Comparison of ENCODE assay signal across 21 cellular contexts in the genomic region with DNA sequence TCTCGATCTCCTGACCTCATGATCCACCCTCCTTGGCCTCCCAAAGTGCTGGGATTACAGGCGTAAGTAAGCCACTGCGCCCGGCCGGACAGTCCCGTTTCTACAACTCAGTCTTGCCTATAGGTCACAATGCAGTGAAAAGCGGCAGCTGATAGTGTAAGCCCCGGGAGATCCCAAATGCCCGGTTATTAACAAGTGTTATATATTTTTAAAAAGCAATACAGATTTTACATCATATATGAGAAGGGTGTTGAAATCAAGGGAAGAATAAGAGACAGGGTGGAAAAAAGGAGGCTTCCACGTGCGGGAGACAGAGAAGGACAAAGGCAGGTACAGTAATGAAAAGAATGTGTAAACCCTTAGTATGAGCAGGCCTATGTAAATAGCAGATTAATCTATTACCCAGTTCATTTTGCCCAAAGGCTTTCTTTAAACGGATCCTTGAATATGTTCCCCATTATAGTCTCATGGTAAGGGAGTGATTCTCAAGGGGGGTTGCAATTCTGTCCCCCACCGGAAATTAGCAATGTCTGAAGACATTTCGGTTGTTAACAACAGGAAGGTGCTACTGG.
DNase-seq lines count a peak whose midpoint lies in the region; ATAC-seq, FAIRE-seq and TF ChIP-seq lines count a peak whose summit lies in the region.
"Had no signal": no experiment of that assay in that cellular context is flagged by ENCODE, and none has a peak within 500 bp of the region (broad histone marks: within the 10 kb centered on the region; RNA-seq: fewer than 3 reads in every experiment).

No MANE protein-coding gene starts in this region.

- POLR2A ChIA-PET in HepG2 (lab: Yijun Ruan, JAX): interaction anchor here (0.7 kb wide), 1 partner anchor 36 kb away, joined by 4 read pairs; no protein-coding TSS in a partner anchor
- POLR2A ChIA-PET in PC-3 (lab: Charles Lee; ENCODE audit: unreplicated experiment): no interaction called here

- H3K9me3 ChIP-seq in HepG2 (ENCODE audit: low read length): no peaks in the 10 kb centered on the region
- H3K9me3 ChIP-seq in right lobe of liver: no peaks in the 10 kb centered on the region
- no peaks in the 10 kb centered on the region for H3K9me3 ChIP-seq in PC-3 (ENCODE audit: low read length)
- H3K9me3 ChIP-seq in astrocyte (ENCODE audit: insufficient read depth, low read depth, low read length): no peaks in the 10 kb centered on the region
- no peaks in the 10 kb centered on the region for H3K9me3 ChIP-seq in osteoblast (ENCODE audit: low read depth, low read length)

- no peaks in the 10 kb centered on the region for H4K20me1 ChIP-seq in HepG2 (ENCODE audit: insufficient read depth, low read length)
- H4K20me1 ChIP-seq in PC-3 (ENCODE audit: low read length): no peaks in the 10 kb centered on the region
- H4K20me1 ChIP-seq in astrocyte (ENCODE audit: insufficient read depth, low read length): peaks cover 4% of the 10 kb centered on the region
- H4K20me1 ChIP-seq in osteoblast (ENCODE audit: insufficient read depth, low read length): no peaks in the 10 kb centered on the region

- CTCF ChIA-PET in HepG2 (lab: Yijun Ruan, JAX; ENCODE audit: low intra/inter-chr PET ratio, low total read pairs) (no interaction called here), PC-3 (lab: Charles Lee) (no interaction called here)

- no peak overlapping the region for H3K4me3 Mint-ChIP-seq in astrocyte (ENCODE audit: unreplicated experiment)
- H3K4me3 Mint-ChIP-seq: B cell; CD14-positive monocyte; T-cell; T-helper 2 cell treated with Interferon-gamma antibody and Interleukin-4, amounts not matched to agents 5 μg/mL and 100 μg/mL, for 36 hours had no signal

- 0 out of 2 replicates have a peak overlapping the region, but pooled peaks have one; percentile 18 for H3K4me2 ChIP-seq in HepG2 (ENCODE audit: low read depth, low read length)
- peak overlapping the region; percentile 66 for H3K4me2 ChIP-seq in PC-3 (ENCODE audit: low read length)
- no peak overlapping the region for H3K4me2 ChIP-seq in astrocyte (ENCODE audit: low read length)
- H3K4me2 ChIP-seq in osteoblast (ENCODE audit: insufficient read depth, low read length): no peak overlapping the region

- H3K4me1 ChIP-seq in HepG2 (ENCODE audit: insufficient read depth, low read length) (no peaks in the 10 kb centered on the region), right lobe of liver (no peaks in the 10 kb centered on the region), PC-3 (ENCODE audit: insufficient read depth, low read length) (peaks cover 15% of the 10 kb centered on the region), astrocyte (ENCODE audit: insufficient read depth, low read length) (no peaks in the 10 kb centered on the region), osteoblast (ENCODE audit: insufficient read depth, low read length) (peaks cover 16% of the 10 kb centered on the region)

- H3K27me3 ChIP-seq in HepG2 (ENCODE audit: control insufficient read depth in 1 of 2, insufficient read depth in 2 of 2, low read length in 2 of 2): no peaks in the 10 kb centered on the region
- H3K27me3 ChIP-seq in right lobe of liver: no peaks in the 10 kb centered on the region
- H3K27me3 ChIP-seq in PC-3 (ENCODE audit: low read length): no peaks in the 10 kb centered on the region
- no peaks in the 10 kb centered on the region for H3K27me3 ChIP-seq in astrocyte (ENCODE audit: insufficient read depth, low read length)
- H3K27me3 ChIP-seq in osteoblast (ENCODE audit: insufficient read depth, low read length): no peaks in the 10 kb centered on the region

- intact Hi-C loops in HepG2 (cut with micrococcal nuclease; ENCODE audit: unreplicated experiment) (no loop called here), right lobe of liver (cut with DNase I) (no loop called here), PC-3 (cut with micrococcal nuclease) (loop anchor here (2.0 kb wide), 1 partner anchor 35 kb away; no protein-coding TSS in a partner anchor)

- no peaks in the 10 kb centered on the region for H3F3A ChIP-seq in PC-3 (ENCODE audit: low read length, unreplicated experiment)

- TF ChIP-seq POLR2A in HepG2 (IDR thresholded peaks at IDR 0.05; ENCODE audit: insufficient read depth in 1 of 2, low read depth in 2 of 2, low read length in 2 of 2): no peak
- no peak for TF ChIP-seq POLR2A in right lobe of liver (IDR thresholded peaks at IDR 0.05)

- H3K9me2 ChIP-seq in PC-3 (replicated peaks; ENCODE audit: low read length): no peaks in the 10 kb centered on the region

- no peaks in the 10 kb centered on the region for H3K27me3 Mint-ChIP-seq in astrocyte (ENCODE audit: low read depth, unreplicated experiment)
- H3K27me3 Mint-ChIP-seq: B cell, T-cell had no signal

- TF ChIP-seq EP300 in HepG2 (IDR thresholded peaks at IDR 0.05; ENCODE audit: low read depth in 2 of 2, low read length in 2 of 2) (no peak), HepG2 (CRISPR knock-in tag; IDR thresholded peaks at IDR 0.05; ENCODE audit: borderline replicate concordance) (no peak)

- no peaks in the 10 kb centered on the region for H3K79me2 ChIP-seq in HepG2 (ENCODE audit: insufficient read depth, low read length)
- no peaks in the 10 kb centered on the region for H3K79me2 ChIP-seq in PC-3 (ENCODE audit: low read length)
- peaks cover 3% of the 10 kb centered on the region for H3K79me2 ChIP-seq in astrocyte (ENCODE audit: insufficient read depth, low read length)
- H3K79me2 ChIP-seq in osteoblast (ENCODE audit: insufficient read depth, low read length): peaks cover 5% of the 10 kb centered on the region

- ATAC-seq in HepG2: peak; percentile 66
- no peak for ATAC-seq in right lobe of liver
- peak; percentile 91 for ATAC-seq in PC-3
- ATAC-seq in HG02642 (IDR thresholded peaks at IDR 0.05; ENCODE audit: poor library complexity, unreplicated experiment): no peak
- ATAC-seq: GM12878, Right ventricle myocardium inferior, T-cell had no signal

- H3K9me3 Mint-ChIP-seq in astrocyte (ENCODE audit: unreplicated experiment): no peaks in the 10 kb centered on the region
- H3K9me3 Mint-ChIP-seq: T-helper 2 cell treated with Interferon-gamma antibody and Interleukin-4, amounts not matched to agents 5 μg/mL and 100 μg/mL, for 36 hours had no signal

- H3K4me3 ChIP-seq in HepG2 (replicated peaks in 1 of 3; ENCODE audit: insufficient read depth in 1 of 3, low read depth in 2 of 3, low read length in 3 of 3): no peak overlapping the region
- H3K4me3 ChIP-seq in right lobe of liver: no peak overlapping the region
- H3K4me3 ChIP-seq in PC-3 (ENCODE audit: low read length): peak overlapping the region; percentile 33; the same call in 1 of the 2 replicates
- H3K4me3 ChIP-seq in astrocyte (ENCODE audit: insufficient read depth, low read depth, low read length): no peak overlapping the region
- H3K4me3 ChIP-seq in osteoblast (ENCODE audit: insufficient read depth, low read length): no peak overlapping the region
- H3K4me3 ChIP-seq: GM12878 had no signal

- peaks cover 5% of the 10 kb centered on the region for H3K4me1 Mint-ChIP-seq in astrocyte (ENCODE audit: low read depth, unreplicated experiment)
- H3K4me1 Mint-ChIP-seq: B cell, CD14-positive monocyte, T-cell had no signal

- WGBS in HepG2 (ENCODE audit: low lambda C conversion rate): 2% methylated on average over 14 of the region's 14 CpGs
- 63% methylated on average over 14 of the region's 14 CpGs for WGBS in right lobe of liver (ENCODE audit: insufficient coverage, low coverage, low lambda C conversion rate, missing lambda C conversion rate)

- H3K27ac ChIP-seq in HepG2 (ENCODE audit: extremely low read length, insufficient read depth, low read length) (no peak overlapping the region), right lobe of liver (no peak overlapping the region), PC-3 (ENCODE audit: low read length) (peak overlapping the region; percentile 39), astrocyte (ENCODE audit: low read depth, low read length) (no peak overlapping the region), osteoblast (ENCODE audit: low read depth, low read length) (no peak overlapping the region)

- no peak for TF ChIP-seq RAD21 in HepG2 (CRISPR knock-in tag; IDR thresholded peaks at IDR 0.05)

- H2AFZ ChIP-seq in HepG2 (ENCODE audit: low read length) (no peak overlapping the region), PC-3 (ENCODE audit: low read length) (peak overlapping the region; percentile 79), astrocyte (ENCODE audit: low read depth, low read length) (no peak overlapping the region), osteoblast (ENCODE audit: low read length) (no peak overlapping the region)

- DNase-seq in HepG2 (ENCODE audit: low spot score) (peak; percentile 2), right lobe of liver (no peak), PC-3 (peak; percentile 58), astrocyte (ENCODE audit: low read depth) (no peak), GM20000 (ENCODE audit: low spot score) (no peak), osteoblast (ENCODE audit: insufficient read length, low spot score, missing footprints) (no peak), NCI-H1417 treated with DMSO at 0.1 percent for 48 hours (lab: John Stamatoyannopoulos, UW) (no peak)
- DNase-seq: 8988T, DMS79 treated with DMSO at 0.1 percent for 48 hours, NCI-H1092, NCI-H1436 treated with DMSO at 0.1 percent for 48 hours, NCI-H510A treated with DMSO at 0.1 percent for 48 hours, NCI-H748 treated with DMSO at 0.1 percent for 48 hours, T-cell had no signal

- BruUV-seq in HepG2 (replicated peaks; lab: Mats Ljungman, UMichigan) (no TSS peak), PC-3 (replicated peaks; lab: Mats Ljungman, UMichigan) (TSS peak; percentile 93)

- H3K36me3 ChIP-seq in HepG2 (replicated peaks in 1 of 2; ENCODE audit: control insufficient read depth in 1 of 2, insufficient read depth in 2 of 2, low read length in 2 of 2) (no peaks in the 10 kb centered on the region), right lobe of liver (no peaks in the 10 kb centered on the region), PC-3 (ENCODE audit: low read depth, low read length) (no peaks in the 10 kb centered on the region), astrocyte (ENCODE audit: insufficient read depth, low read length) (no peaks in the 10 kb centered on the region), osteoblast (ENCODE audit: insufficient read depth, low read length) (no peaks in the 10 kb centered on the region)

- no peak for FAIRE-seq in HepG2 (lab: Jason Lieb, UNC)
- no peak for FAIRE-seq in astrocyte (lab: Jason Lieb, UNC)
- FAIRE-seq: GM12878, H1 had no signal

- no peaks in the 10 kb centered on the region for H3K36me3 Mint-ChIP-seq in astrocyte (ENCODE audit: low read depth, unreplicated experiment)
- H3K36me3 Mint-ChIP-seq: CD14-positive monocyte, T-cell had no signal

- H3K27ac Mint-ChIP-seq in astrocyte (ENCODE audit: unreplicated experiment): peak overlapping the region; percentile 1
- H3K27ac Mint-ChIP-seq: B cell; CD14-positive monocyte; T-cell; T-helper 2 cell treated with Interferon-gamma antibody and Interleukin-4, amounts not matched to agents 5 μg/mL and 100 μg/mL, for 36 hours had no signal

- TF ChIP-seq CTCF in HepG2 (CRISPR knock-in tag; IDR thresholded peaks at IDR 0.05) (no peak), right lobe of liver (IDR thresholded peaks at IDR 0.05) (no peak), PC-3 (conservative IDR thresholded peaks at IDR 0.05; ENCODE audit: low read depth, low read length) (no peak), astrocyte (IDR thresholded peaks at IDR 0.05; ENCODE audit: insufficient read depth, low read depth, low read length) (no peak), GM20000 (IDR thresholded peaks at IDR 0.05; ENCODE audit: extremely low read depth, missing control alignments) (no peak), osteoblast (IDR thresholded peaks at IDR 0.05; ENCODE audit: extremely low read depth, low read depth, low read length) (no peak)

- in situ Hi-C loops in HepG2 (cut with HindIII; ENCODE audit: extremely low pct_ligation_motif_present, low pct_unique_long_range_greater_than_20kb): no loop called here

- H3K9ac ChIP-seq in HepG2 (ENCODE audit: insufficient read depth, low read depth, low read length): no peak overlapping the region
- H3K9ac ChIP-seq in PC-3 (ENCODE audit: low read length): peak overlapping the region; percentile 1; the same call in 1 of the 2 replicates
- no peak overlapping the region for H3K9ac ChIP-seq in astrocyte (ENCODE audit: low read length)

Comparison
In these comparisons a context has a peak if more than half of its experiments do, and no peak if none do; other contexts are left out.
1. ATAC-seq: peak in HepG2 (single experiment) and PC-3 (single experiment); none in right lobe of liver (0 of 4) and HG02642 (single experiment).
2. DNase-seq: peak in HepG2 (single experiment) and PC-3 (single experiment); none in right lobe of liver (0 of 3), astrocyte (single experiment), GM20000 (single experiment), osteoblast (single experiment) and NCI-H1417 treated with DMSO at 0.1 percent for 48 hours (single experiment).
3. H3K4me2 ChIP-seq: peak in HepG2 (single experiment) and PC-3 (single experiment); none in astrocyte (single experiment) and osteoblast (single experiment).